In the genomic region with DNA sequence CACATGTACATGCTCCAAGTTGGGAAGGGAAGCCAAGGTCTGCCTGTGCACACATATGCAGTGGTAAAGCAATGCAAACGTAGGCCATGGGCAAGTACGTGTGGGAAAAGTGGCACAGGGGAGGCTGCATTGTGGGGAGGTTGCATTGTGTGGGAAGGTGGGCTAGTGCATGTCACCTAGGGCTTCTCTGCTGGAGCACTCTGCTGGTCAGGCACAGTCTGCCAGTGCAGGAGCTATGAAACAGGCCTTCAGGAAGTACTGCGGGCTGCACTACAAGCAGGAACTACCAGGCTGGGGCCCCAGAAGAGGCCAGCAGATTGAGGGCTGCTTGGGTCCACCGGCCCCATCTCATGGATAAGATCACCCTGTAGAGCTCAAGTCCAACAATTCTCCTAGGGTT, we compare ENCODE assay signal across 28 cellular contexts.
"Had no signal": no experiment of that assay in that cellular context is flagged by ENCODE, and none has a peak within 500 bp of the region (broad histone marks: within the 10 kb centered on the region; RNA-seq: fewer than 3 reads in every experiment).

No MANE protein-coding gene starts in this region.

- H2AFZ ChIP-seq: hepatocyte had no signal

- H3K4me2 ChIP-seq: hepatocyte had no signal

- H3K4me3 Mint-ChIP-seq: endodermal cell, immature natural killer cell had no signal

- H3K27ac Mint-ChIP-seq: endodermal cell, immature natural killer cell had no signal

- FAIRE-seq: colon, endometrium, frontal cortex, islet of Langerhans, keratinocyte had no signal

- H3K4me3 ChIP-seq: coronary artery, dorsolateral prefrontal cortex, esophagus squamous epithelium, gastroesophageal sphincter, heart left ventricle, hepatocyte, left lung, lower lobe of right lung had no signal

- H3K36me3 ChIP-seq: esophagus squamous epithelium, gastroesophageal sphincter, heart left ventricle, left lung, lower lobe of right lung had no signal

- ATAC-seq: esophagus mucosa, foreskin keratinocyte, gastroesophageal sphincter, left cardiac atrium, left lung, left ventricle myocardium superior had no signal

- H3K4me1 ChIP-seq: esophagus squamous epithelium, foreskin keratinocyte, gastroesophageal sphincter, heart left ventricle, left lung, lower lobe of right lung had no signal

- H3K27me3 ChIP-seq: dorsolateral prefrontal cortex, esophagus squamous epithelium, foreskin keratinocyte, gastroesophageal sphincter, heart left ventricle, hepatocyte, left lung had no signal

- DNase-seq: cerebellar nuclear complex; dermis blood vessel endothelial cell; dorsolateral prefrontal cortex; effector CD4-positive, alpha-beta T cell; effector memory CD4-positive, alpha-beta T cell; endodermal cell; erythroblast; esophagus squamous epithelium; foreskin keratinocyte; heart left ventricle; hypothalamus; immature natural killer cell; left cardiac atrium; left lung; left ventricle myocardium superior; lower lobe of right lung; mesenchymal stem cell; midbrain had no signal

- H3K79me2 ChIP-seq: hepatocyte had no signal

- H3K4me1 Mint-ChIP-seq: endodermal cell, immature natural killer cell had no signal

- H3K27ac ChIP-seq: coronary artery, dorsolateral prefrontal cortex, epithelial cell of prostate, esophagus squamous epithelium, foreskin keratinocyte, gastroesophageal sphincter, heart left ventricle, hepatocyte, left lung, lower lobe of right lung had no signal
